In the genomic region with DNA sequence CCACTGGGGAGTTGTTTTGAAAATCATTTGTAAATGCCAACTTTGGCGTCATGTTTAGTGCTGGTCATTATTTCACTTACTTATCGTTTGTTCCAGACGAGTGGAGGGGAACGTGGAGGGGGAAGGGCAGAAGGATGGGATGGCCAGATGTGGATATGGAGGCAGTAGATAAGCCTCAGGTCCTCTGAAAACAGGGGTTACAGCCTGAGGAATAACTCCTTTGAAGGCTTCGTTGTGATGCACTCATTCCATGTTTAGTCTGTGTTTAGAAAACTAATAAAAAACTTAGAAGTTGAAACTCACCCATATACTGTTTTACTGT, we compare ENCODE assay signal across 8 cellular contexts. TPM values are rescaled to one million over a fixed set of nuclear protein-coding genes. Genes with fewer than 3 reads are reported as not detected.
A peak's percentile ranks its signal among the peaks of the same experiment; 100 is the strongest.
DNase-seq lines count a peak whose midpoint lies in the region; ATAC-seq, FAIRE-seq and TF ChIP-seq lines count a peak whose summit lies in the region.

No MANE protein-coding gene starts in this region.

- DNase-seq in DND-41: peak; percentile 27
- DNase-seq in LNCaP clone FGC (ENCODE audit: low read depth): no peak
- no peak for DNase-seq in brain microvascular endothelial cell
- DNase-seq in lower lobe of right lung: no peak
- peak; percentile 17 for DNase-seq in urothelium cell line (ENCODE audit: low spot score)
- no peak for DNase-seq in NCI-H1048 (lab: John Stamatoyannopoulos, UW)

- peak overlapping the region; percentile 73 to 78 for H3K4me3 ChIP-seq in DND-41 (ENCODE audit: low read depth in 1 of 2, low read length in 2 of 2)
- H3K4me3 ChIP-seq in LNCaP clone FGC (ENCODE audit: low read depth, low read length): peak overlapping the region; percentile 63
- peak overlapping the region; percentile 89 for H3K4me3 ChIP-seq in brain microvascular endothelial cell (ENCODE audit: low read depth, low read length)
- peak overlapping the region; percentile 86 for H3K4me3 ChIP-seq in lower lobe of right lung

- peak overlapping the region; percentile 85 for H3K27ac ChIP-seq in DND-41 (ENCODE audit: low read length)
- H3K27ac ChIP-seq in brain microvascular endothelial cell: no peak overlapping the region
- peak overlapping the region; percentile 86 for H3K27ac ChIP-seq in lower lobe of right lung

- peak overlapping the region; percentile 81 for H3K9ac ChIP-seq in DND-41 (ENCODE audit: low read depth, low read length)

- intact Hi-C loops in lower lobe of right lung (cut with DNase I): no loop called here

- peaks cover 68% of the 10 kb centered on the region for H3K79me2 ChIP-seq in DND-41 (ENCODE audit: insufficient read depth, low read length)

- no peak overlapping the region for H2AFZ ChIP-seq in DND-41 (ENCODE audit: low read depth, low read length)

- in situ Hi-C loops in brain microvascular endothelial cell (cut with HindIII; ENCODE audit: low pct_ligation_motif_present, low sequenced_read_pairs): no loop called here

- H3K27me3 ChIP-seq in DND-41 (ENCODE audit: insufficient read depth, low read length, poor library complexity) (no peaks in the 10 kb centered on the region), brain microvascular endothelial cell (replicated peaks) (no peaks in the 10 kb centered on the region), lower lobe of right lung (ENCODE audit: low read depth) (no peaks in the 10 kb centered on the region)

- H3K36me3 ChIP-seq in DND-41 (ENCODE audit: insufficient read depth, low read length): peaks cover 33% of the 10 kb centered on the region
- peaks cover 9% of the 10 kb centered on the region for H3K36me3 ChIP-seq in brain microvascular endothelial cell (replicated peaks)
- H3K36me3 ChIP-seq in lower lobe of right lung: peaks cover 6% of the 10 kb centered on the region

- no peak for ATAC-seq in DND-41 (ENCODE audit: insufficient read depth, low read depth)
- no peak for ATAC-seq in lower lobe of right lung
- ATAC-seq in GM18520 (IDR thresholded peaks at IDR 0.05; ENCODE audit: unreplicated experiment): no peak
- no peak for ATAC-seq in HG03521 (IDR thresholded peaks at IDR 0.05; ENCODE audit: unreplicated experiment)

- H3K9me3 ChIP-seq in DND-41 (ENCODE audit: insufficient read depth, low read length, severe bottlenecking) (no peaks in the 10 kb centered on the region), lower lobe of right lung (no peaks in the 10 kb centered on the region)

- H3K4me2 ChIP-seq in DND-41 (ENCODE audit: insufficient read depth, low read length): peak overlapping the region; percentile 81

- FAIRE-seq in urothelium cell line (lab: Jason Lieb, UNC): no peak

- TF ChIP-seq CTCF in DND-41 (IDR thresholded peaks at IDR 0.05; ENCODE audit: borderline replicate concordance, extremely low read depth, low read length, poor library complexity, severe bottlenecking): no peak
- no peak for TF ChIP-seq CTCF in LNCaP clone FGC (IDR thresholded peaks at IDR 0.05; ENCODE audit: control insufficient read depth, extremely low read depth, insufficient read depth)
- TF ChIP-seq CTCF in brain microvascular endothelial cell (IDR thresholded peaks at IDR 0.05; ENCODE audit: low read depth, low read length, missing control alignments): no peak
- no peak for TF ChIP-seq CTCF in lower lobe of right lung (IDR thresholded peaks at IDR 0.05)

- H3K4me1 ChIP-seq in DND-41 (ENCODE audit: insufficient read depth, low read length) (peaks cover 56% of the 10 kb centered on the region), lower lobe of right lung (peaks cover 27% of the 10 kb centered on the region)

- peaks cover 40% of the 10 kb centered on the region for H4K20me1 ChIP-seq in DND-41 (ENCODE audit: insufficient read depth, low read length)

RNA-seq across cellular contexts. Expression of gene MOB1B, which starts 1.1 kb away (rescaled TPM):
- total RNA-seq in lower lobe of right lung: 34.6 TPM

Comparison
In these comparisons a context has a peak if more than half of its experiments do, and no peak if none do; other contexts are left out.
1. DNase-seq: peak in DND-41 (single experiment) and urothelium cell line (single experiment); none in LNCaP clone FGC (single experiment), brain microvascular endothelial cell (single experiment), lower lobe of right lung (single experiment) and NCI-H1048 (single experiment).
2. Peak in every context shown above with its lines, with median percentiles within 50 percentile points of each other: H3K4me3 ChIP-seq.